8 cellular contexts compared by ENCODE assay signal in the genomic region with DNA sequence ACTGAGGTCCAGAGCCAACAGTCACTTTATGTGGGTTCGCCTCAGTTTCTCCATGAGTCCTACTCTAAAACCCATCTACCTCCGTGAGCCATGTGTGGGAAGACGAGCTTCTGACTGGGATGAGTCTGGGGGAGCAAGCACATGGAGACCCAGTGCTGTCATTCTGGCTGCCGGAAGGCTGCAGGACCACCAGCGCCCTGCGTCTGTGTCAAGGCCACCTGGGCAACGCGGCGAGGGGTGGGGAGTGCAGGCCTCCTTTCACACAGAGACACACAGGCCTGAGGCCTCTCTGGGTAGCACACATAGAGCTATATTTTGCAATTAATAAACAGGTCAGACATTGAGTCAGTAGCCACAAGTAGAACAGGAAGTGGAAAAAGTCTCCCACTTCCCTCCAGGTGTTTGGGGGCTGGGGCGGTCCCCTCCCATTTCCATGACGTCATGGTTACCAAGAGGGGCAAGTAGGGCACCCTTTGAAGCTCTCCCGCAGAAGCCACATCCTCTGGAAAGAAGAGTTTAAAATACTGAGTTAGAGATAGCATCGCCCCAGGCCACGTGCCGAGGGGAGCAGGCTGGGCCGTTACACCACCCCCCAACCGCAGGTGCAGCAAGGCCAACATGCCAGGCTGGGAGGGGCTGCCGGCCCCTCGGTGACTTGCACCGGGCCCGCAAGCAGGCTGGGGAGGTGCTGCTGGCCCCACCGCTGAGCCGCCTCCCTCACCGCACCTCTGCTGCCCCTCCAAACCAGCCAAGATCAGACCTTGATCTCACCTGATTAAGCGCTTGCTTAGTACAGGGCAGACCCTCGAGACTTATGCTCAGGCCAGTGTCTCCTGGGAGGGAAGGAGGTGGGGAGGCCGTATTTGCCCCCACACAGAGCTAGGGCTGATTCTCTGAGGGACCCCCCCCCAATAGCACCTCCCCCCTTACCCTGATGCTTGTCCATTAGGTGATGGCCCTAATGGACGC. TPM values are rescaled to one million over a fixed set of nuclear protein-coding genes. Genes with fewer than 3 reads are reported as not detected.
A peak's percentile ranks its signal among the peaks of the same experiment; 100 is the strongest.
DNase-seq lines count a peak whose midpoint lies in the region; ATAC-seq, FAIRE-seq and TF ChIP-seq lines count a peak whose summit lies in the region.

No MANE protein-coding gene starts in this region.

- H2AFZ ChIP-seq in smooth muscle cell (ENCODE audit: low read depth): no peak overlapping the region

- no peak for TF ChIP-seq CTCF in smooth muscle cell (IDR thresholded peaks at IDR 0.05; ENCODE audit: borderline replicate concordance, insufficient read depth, poor library complexity, severe bottlenecking)

- H3K9ac ChIP-seq in smooth muscle cell (ENCODE audit: low read depth): no peak overlapping the region

- peak; percentile 83 for DNase-seq in RCC 7860 (ENCODE audit: low spot score)
- DNase-seq in activated T-helper 9 cell treated with anti-CD3 and anti-CD28 coated beads, Interleukin-2, amount 50 U/mL, for 16 hours (ENCODE audit: low read depth): peak; percentile 91
- peak; percentile 62 for DNase-seq in left cardiac atrium
- no peak for DNase-seq in smooth muscle cell (lab: John Stamatoyannopoulos, UW; ENCODE audit: unreplicated experiment)
- DNase-seq in NCI-H1436 treated with DMSO at 0.1 percent for 48 hours (lab: John Stamatoyannopoulos, UW): no peak
- no peak for DNase-seq in NCI-H2107 treated with DMSO at 0.1 percent for 48 hours (lab: John Stamatoyannopoulos, UW; ENCODE audit: unreplicated experiment)

- peak; percentile 72 for ATAC-seq in GM18867 (IDR thresholded peaks at IDR 0.05; ENCODE audit: unreplicated experiment)
- ATAC-seq in HG03025 (IDR thresholded peaks at IDR 0.05; ENCODE audit: low FRiP score, unreplicated experiment): peak; percentile 60
- peak; percentile 34 to 67 for ATAC-seq in left cardiac atrium

- no peak overlapping the region for H3K27ac ChIP-seq in smooth muscle cell (ENCODE audit: low read depth)

- no peak for FAIRE-seq in RCC 7860 (lab: Jason Lieb, UNC)

- H3K27me3 ChIP-seq in smooth muscle cell (ENCODE audit: low read depth): no peaks in the 10 kb centered on the region

- peak overlapping the region; percentile 85 for H3K4me2 ChIP-seq in smooth muscle cell

- intact Hi-C loops in left cardiac atrium (cut with DNase I): loop anchor here (5.0 to 10.0 kb wide), 3 partner anchors 164 to 298 kb away; a partner anchor contains a TSS

- no peaks in the 10 kb centered on the region for H4K20me1 ChIP-seq in smooth muscle cell (ENCODE audit: low read depth)

- peaks cover 4% of the 10 kb centered on the region for H3F3A ChIP-seq in smooth muscle cell (ENCODE audit: low read depth)

- no peaks in the 10 kb centered on the region for H3K36me3 ChIP-seq in smooth muscle cell (ENCODE audit: low read depth)

- peaks cover 5% of the 10 kb centered on the region for H3K4me1 ChIP-seq in smooth muscle cell (ENCODE audit: low read depth)

- 78% methylated on average over 27 of the region's 28 CpGs for WGBS in smooth muscle cell (ENCODE audit: low lambda C conversion rate)

- H3K9me3 ChIP-seq in smooth muscle cell (replicated peaks; ENCODE audit: low read depth): no peaks in the 10 kb centered on the region

- H3K79me2 ChIP-seq in smooth muscle cell (ENCODE audit: low read depth): no peaks in the 10 kb centered on the region

- no peak overlapping the region for H3K4me3 ChIP-seq in smooth muscle cell

RNA-seq across cellular contexts. Expression of a gene that starts 32.7 kb away (rescaled TPM):
- total RNA-seq in left cardiac atrium: 100 to 1,000 TPM; 150 to 165 TPM
- total RNA-seq in smooth muscle cell: 473 and 533 TPM in 2 replicates
- polyA plus RNA-seq in smooth muscle cell: 519 and 571 TPM in 2 replicates

RNA-seq across cellular contexts. Expression of a gene that starts 41.8 kb away (rescaled TPM):
- total RNA-seq in left cardiac atrium (10 to 100 TPM; 19.8 to 20.1 TPM), smooth muscle cell (9.7 and 10.5 TPM in 2 replicates)
- polyA plus RNA-seq in smooth muscle cell: 13.9 and 24.1 TPM in 2 replicates

Comparison
In these comparisons a context has a peak if more than half of its experiments do, and no peak if none do; other contexts are left out.
1. DNase-seq: peak in RCC 7860 (single experiment), activated T-helper 9 cell treated with anti-CD3 and anti-CD28 coated beads, Interleukin-2, amount 50 U/mL, for 16 hours (single experiment) and left cardiac atrium (single experiment); none in smooth muscle cell (single experiment), NCI-H1436 treated with DMSO at 0.1 percent for 48 hours (single experiment) and NCI-H2107 treated with DMSO at 0.1 percent for 48 hours (single experiment).
2. Peak in every context shown above with its lines, with median percentiles within 50 percentile points of each other: ATAC-seq.